In the genomic region with DNA sequence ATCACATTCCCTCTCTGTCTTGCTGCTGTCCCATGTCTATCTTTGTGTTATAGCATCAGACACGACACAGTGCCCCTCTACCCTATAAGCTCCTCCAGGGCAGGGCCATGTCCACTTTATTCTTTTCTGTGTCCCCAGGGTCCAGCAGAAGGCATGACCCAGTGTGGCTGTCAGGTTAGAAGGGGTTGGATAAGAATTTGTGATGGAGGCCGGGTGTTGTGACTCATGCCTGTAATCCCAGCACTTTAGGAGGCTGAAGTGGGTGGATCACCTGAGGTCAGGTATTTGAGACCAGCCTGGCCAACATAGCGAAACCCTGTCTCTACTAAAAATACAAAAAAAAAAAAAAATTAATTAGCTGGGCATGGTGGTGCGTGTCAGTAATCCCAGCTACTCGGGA, we compare ENCODE assay signal across 22 cellular contexts. TPM values are rescaled to one million over a fixed set of nuclear protein-coding genes. Genes with fewer than 3 reads are reported as not detected.
DNase-seq lines count a peak whose midpoint lies in the region; ATAC-seq and TF ChIP-seq lines count a peak whose summit lies in the region.
"Had no signal": no experiment of that assay in that cellular context is flagged by ENCODE, and none has a peak within 500 bp of the region (broad histone marks: within the 10 kb centered on the region; RNA-seq: fewer than 3 reads in every experiment).

No MANE protein-coding gene starts in this region.

- H3K4me3 ChIP-seq in MM.1S (ENCODE audit: low read length), result no peak overlapping the region
- H3K4me3 ChIP-seq: dorsolateral prefrontal cortex, heart right ventricle, right lobe of liver, upper lobe of right lung had no signal

- peaks cover 65% of the 10 kb centered on the region for H3K4me1 Mint-ChIP-seq in activated CD4-positive, alpha-beta T cell treated with anti-CD3 and anti-CD28 coated beads, Interleukin-2, amount 10 ng/mL, durations not matched to agents 24 days and 14 days
- peaks cover 29% of the 10 kb centered on the region for H3K4me1 Mint-ChIP-seq in T-helper 17 cell
- peaks cover 69% of the 10 kb centered on the region for H3K4me1 Mint-ChIP-seq in stimulated activated memory B cell treated with anti-CD40 and anti-IgM and Interleukin-4, amounts not matched to agents 10 μg/mL and 1 μg/mL and 100 μg/mL, for 72 hours

- no peak for DNase-seq in activated CD4-positive, alpha-beta T cell treated with anti-CD3 and anti-CD28 coated beads, Interleukin-2, amount 10 ng/mL, durations not matched to agents 24 days and 14 days
- DNase-seq in activated CD4-positive, alpha-beta T cell treated with anti-CD3 and anti-CD28 coated beads, Interleukin-2, amount 50 U/mL, for 1 hour, result no peak
- DNase-seq in T-helper 17 cell (no peak), foreskin keratinocyte (peak in 1 of 2 donors; percentile 40), NCI-H446 treated with DMSO at 0.1 percent for 48 hours (lab: John Stamatoyannopoulos, UW) (no peak), UCSD-AML1 (lab: John Stamatoyannopoulos, UW; ENCODE audit: unreplicated experiment) (no peak), MM.1S (no peak)
- DNase-seq: activated naive CD4-positive, alpha-beta T cell; dorsolateral prefrontal cortex; heart right ventricle; NCI-H1092; NCI-H2107; NCI-H748 treated with DMSO at 0.1 percent for 48 hours; nucleus accumbens; right lobe of liver; stimulated activated CD4-positive, alpha-beta T cell treated with anti-CD3 and anti-CD28 coated beads, Interleukin-4, amount 100 ng/mL, for 24 hours; upper lobe of right lung had no signal

- no peaks in the 10 kb centered on the region for H3K9me3 ChIP-seq in T-helper 17 cell (ENCODE audit: control insufficient read depth, low read length, poor library complexity, severe bottlenecking)
- H3K9me3 ChIP-seq in MM.1S (replicated peaks; ENCODE audit: insufficient read depth, low read length), result no peaks in the 10 kb centered on the region
- H3K9me3 ChIP-seq: heart right ventricle, right lobe of liver, upper lobe of right lung had no signal

- H3K4me2 ChIP-seq in MM.1S (ENCODE audit: low read depth, low read length), result no peak overlapping the region

- intact Hi-C loops in activated CD4-positive, alpha-beta T cell treated with anti-CD3 and anti-CD28 coated beads, Interleukin-2, amount 10 ng/mL, durations not matched to agents 24 days and 14 days (cut with micrococcal nuclease), result no loop called here

- no peak overlapping the region for H2AFZ ChIP-seq in MM.1S (ENCODE audit: low read length)

- H3K27ac ChIP-seq in foreskin keratinocyte (peak overlapping the region; percentile 91), MM.1S (ENCODE audit: low read length) (no peak overlapping the region)
- H3K27ac ChIP-seq: right lobe of liver had no signal

- no peaks in the 10 kb centered on the region for H4K20me1 ChIP-seq in MM.1S (ENCODE audit: insufficient read depth, low read length)

- H3F3A ChIP-seq in MM.1S (ENCODE audit: insufficient read depth, low read length), result peaks cover 28% of the 10 kb centered on the region

- no peak for ATAC-seq in T-helper 17 cell
- ATAC-seq in foreskin keratinocyte, result no peak
- no peak for ATAC-seq in stimulated activated memory B cell treated with anti-CD40 and anti-IgM and Interleukin-4, amounts not matched to agents 10 μg/mL and 1 μg/mL and 100 μg/mL, for 72 hours
- ATAC-seq: heart right ventricle, Panc1, right lobe of liver, SK-N-SH treated with all-trans-retinoic acid at 6 μM for 48 hours, upper lobe of right lung had no signal

- peak overlapping the region; percentile 73 for H3K4me3 Mint-ChIP-seq in activated CD4-positive, alpha-beta T cell treated with anti-CD3 and anti-CD28 coated beads, Interleukin-2, amount 10 ng/mL, durations not matched to agents 24 days and 14 days
- H3K4me3 Mint-ChIP-seq in T-helper 17 cell, result peak overlapping the region; percentile 47
- no peak overlapping the region for H3K4me3 Mint-ChIP-seq in stimulated activated memory B cell treated with anti-CD40 and anti-IgM and Interleukin-4, amounts not matched to agents 10 μg/mL and 1 μg/mL and 100 μg/mL, for 72 hours
- H3K4me3 Mint-ChIP-seq: brain, mesothelial cell of epicardium had no signal

- no peak for TF ChIP-seq CTCF in foreskin keratinocyte (conservative IDR thresholded peaks at IDR 0.05)
- TF ChIP-seq CTCF in MM.1S (IDR thresholded peaks at IDR 0.05; ENCODE audit: low read length), result no peak

- peaks cover 41% of the 10 kb centered on the region for H3K4me1 ChIP-seq in foreskin keratinocyte
- peaks cover 32% of the 10 kb centered on the region for H3K4me1 ChIP-seq in MM.1S (ENCODE audit: low read length)

- no peak overlapping the region for H3K9ac ChIP-seq in MM.1S (ENCODE audit: low read length)

- no peaks in the 10 kb centered on the region for H3K27me3 Mint-ChIP-seq in activated CD4-positive, alpha-beta T cell treated with anti-CD3 and anti-CD28 coated beads, Interleukin-2, amount 10 ng/mL, durations not matched to agents 24 days and 14 days
- H3K27me3 Mint-ChIP-seq in T-helper 17 cell, result no peaks in the 10 kb centered on the region
- H3K27me3 Mint-ChIP-seq in stimulated activated memory B cell treated with anti-CD40 and anti-IgM and Interleukin-4, amounts not matched to agents 10 μg/mL and 1 μg/mL and 100 μg/mL, for 72 hours, result no peaks in the 10 kb centered on the region

- H3K9me2 ChIP-seq in MM.1S (replicated peaks; ENCODE audit: insufficient read depth, low read length), result no peaks in the 10 kb centered on the region

- peaks cover 15% of the 10 kb centered on the region for H3K36me3 Mint-ChIP-seq in activated CD4-positive, alpha-beta T cell treated with anti-CD3 and anti-CD28 coated beads, Interleukin-2, amount 10 ng/mL, durations not matched to agents 24 days and 14 days (ENCODE audit: low read depth)
- H3K36me3 Mint-ChIP-seq in T-helper 17 cell (ENCODE audit: low read depth), result no peaks in the 10 kb centered on the region
- H3K36me3 Mint-ChIP-seq in stimulated activated memory B cell treated with anti-CD40 and anti-IgM and Interleukin-4, amounts not matched to agents 10 μg/mL and 1 μg/mL and 100 μg/mL, for 72 hours, result no peaks in the 10 kb centered on the region
- H3K36me3 Mint-ChIP-seq: brain, mesothelial cell of epicardium had no signal

- H3K36me3 ChIP-seq in MM.1S (replicated peaks; ENCODE audit: insufficient read depth, low read length), result no peaks in the 10 kb centered on the region
- H3K36me3 ChIP-seq: heart right ventricle, right lobe of liver, upper lobe of right lung had no signal

- H3K9me3 Mint-ChIP-seq in activated CD4-positive, alpha-beta T cell treated with anti-CD3 and anti-CD28 coated beads, Interleukin-2, amount 10 ng/mL, durations not matched to agents 24 days and 14 days, result no peaks in the 10 kb centered on the region
- H3K9me3 Mint-ChIP-seq in stimulated activated memory B cell treated with anti-CD40 and anti-IgM and Interleukin-4, amounts not matched to agents 10 μg/mL and 1 μg/mL and 100 μg/mL, for 72 hours, result no peaks in the 10 kb centered on the region
- H3K9me3 Mint-ChIP-seq: mesothelial cell of epicardium had no signal

- peak overlapping the region; percentile 82 for H3K27ac Mint-ChIP-seq in activated CD4-positive, alpha-beta T cell treated with anti-CD3 and anti-CD28 coated beads, Interleukin-2, amount 10 ng/mL, durations not matched to agents 24 days and 14 days
- peak overlapping the region; percentile 95 for H3K27ac Mint-ChIP-seq in T-helper 17 cell
- peak overlapping the region; percentile 90 for H3K27ac Mint-ChIP-seq in stimulated activated memory B cell treated with anti-CD40 and anti-IgM and Interleukin-4, amounts not matched to agents 10 μg/mL and 1 μg/mL and 100 μg/mL, for 72 hours
- H3K27ac Mint-ChIP-seq: brain, mesothelial cell of epicardium had no signal

- H3K79me2 ChIP-seq in MM.1S (ENCODE audit: low read length), result no peaks in the 10 kb centered on the region

- H3K27me3 ChIP-seq in foreskin keratinocyte (no peaks in the 10 kb centered on the region), MM.1S (replicated peaks; ENCODE audit: insufficient read depth, low read length) (no peaks in the 10 kb centered on the region)
- H3K27me3 ChIP-seq: dorsolateral prefrontal cortex, heart right ventricle, right lobe of liver, upper lobe of right lung had no signal

RNA-seq across cellular contexts. Expression of gene RNF19B, which starts 26.3 kb away (rescaled TPM):
- total RNA-seq in activated CD4-positive, alpha-beta T cell treated with anti-CD3 and anti-CD28 coated beads, Interleukin-2, amount 10 ng/mL, durations not matched to agents 24 days and 14 days, result 44.5 and 46.8 TPM in 2 replicates
- total RNA-seq in T-helper 17 cell, result 10 to 100 TPM; 67.1 to 87.7 TPM
- total RNA-seq in foreskin keratinocyte, result 27.0 and 30.9 TPM in 2 replicates
- 18.2 and 20.7 TPM in 2 replicates for polyA plus RNA-seq in foreskin keratinocyte

RNA-seq across cellular contexts. Expression of gene AK2, which starts 45.8 kb away (rescaled TPM):
- total RNA-seq in activated CD4-positive, alpha-beta T cell treated with anti-CD3 and anti-CD28 coated beads, Interleukin-2, amount 10 ng/mL, durations not matched to agents 24 days and 14 days, result 424 and 429 TPM in 2 replicates
- total RNA-seq in T-helper 17 cell (10 to 100 TPM; 51.1 to 61.7 TPM), foreskin keratinocyte (177 and 204 TPM in 2 replicates)
- 159 and 195 TPM in 2 replicates for polyA plus RNA-seq in foreskin keratinocyte
